Comparison of ENCODE assay signal across 8 cellular contexts in genomic region chr11:723120-723883, GRCh38. TPM values are rescaled to one million over a fixed set of nuclear protein-coding genes. Genes with fewer than 3 reads are reported as not detected.
DNase-seq lines count a peak whose midpoint lies in the region; ATAC-seq, FAIRE-seq and TF ChIP-seq lines count a peak whose summit lies in the region.

No MANE protein-coding gene starts in this region.

- TF ChIP-seq EP300 in gastroesophageal sphincter (IDR thresholded peaks at IDR 0.05), result no peak

- no peak for TF ChIP-seq POLR2A in gastroesophageal sphincter (IDR thresholded peaks at IDR 0.05)

- H3K4me1 ChIP-seq in gastroesophageal sphincter (peaks cover 0 to 64% (median 36%) of the 10 kb centered on the region in 3 donors), small intestine (ENCODE audit: control insufficient read depth in 2 of 2, insufficient read depth in 1 of 2, low read depth in 1 of 2, low read length in 1 of 2) (peaks cover 7 to 15% of the 10 kb centered on the region in 2 donors)

- no peak overlapping the region for H3K27ac Mint-ChIP-seq in activated T-cell treated with anti-CD3 and anti-CD28 coated beads, Interleukin-2, amount 50 U/mL, for 72 hours

- no peaks in the 10 kb centered on the region for H3K36me3 ChIP-seq in gastroesophageal sphincter
- H3K36me3 ChIP-seq in small intestine (ENCODE audit: control insufficient read depth in 2 of 2, insufficient read depth in 2 of 2, low read length in 2 of 2), result peaks cover 2 to 29% of the 10 kb centered on the region in 2 donors

- H3K27me3 Mint-ChIP-seq in activated T-cell treated with anti-CD3 and anti-CD28 coated beads, Interleukin-2, amount 50 U/mL, for 72 hours (ENCODE audit: low read depth), result peaks cover 25% of the 10 kb centered on the region

- peak overlapping the region; percentile 46 to 84 for H3K4me3 Mint-ChIP-seq in activated T-cell treated with anti-CD3 and anti-CD28 coated beads, Interleukin-2, amount 50 U/mL, for 72 hours

- no peak overlapping the region for H3K27ac ChIP-seq in gastroesophageal sphincter
- H3K27ac ChIP-seq in small intestine (ENCODE audit: low read depth in 1 of 2, low read length in 1 of 2), result no peak overlapping the region

- peak; percentile 20 to 61 for ATAC-seq in activated T-cell treated with anti-CD3 and anti-CD28 coated beads, Interleukin-2, amount 50 U/mL, for 72 hours (replicated peaks in 1 of 2)
- ATAC-seq in gastroesophageal sphincter, result no peak
- no peak for ATAC-seq in HG03139 (IDR thresholded peaks at IDR 0.05; ENCODE audit: unreplicated experiment)
- no peak for ATAC-seq in GM19328 (IDR thresholded peaks at IDR 0.05; ENCODE audit: unreplicated experiment)

- WGBS in gastroesophageal sphincter (ENCODE audit: low coverage in 1 of 2), 2 donors, result 24 to 47% methylated on average over 3 of the region's 8 CpGs
- 48 to 51% (median 48%) methylated on average over 8 of the region's 8 CpGs for WGBS in small intestine, 3 donors

- peak in 3 of 4 experiments; percentile 64 to 86 (median 66) for TF ChIP-seq CTCF in gastroesophageal sphincter (IDR thresholded peaks at IDR 0.05)

- H3K4me1 Mint-ChIP-seq in activated T-cell treated with anti-CD3 and anti-CD28 coated beads, Interleukin-2, amount 50 U/mL, for 72 hours (ENCODE audit: low read depth), result peaks cover 20% of the 10 kb centered on the region

- H3K9me3 Mint-ChIP-seq in activated T-cell treated with anti-CD3 and anti-CD28 coated beads, Interleukin-2, amount 50 U/mL, for 72 hours, result no peaks in the 10 kb centered on the region

- H3K27me3 ChIP-seq in gastroesophageal sphincter (peaks cover 97% of the 10 kb centered on the region), small intestine (ENCODE audit: control insufficient read depth in 2 of 2, insufficient read depth in 2 of 2, low read length in 2 of 2) (no peaks in the 10 kb centered on the region)

- peak; percentile 56 for DNase-seq in NCI-H2227 treated with DMSO at 0.1 percent for 48 hours (lab: John Stamatoyannopoulos, UW)
- DNase-seq in activated T-cell treated with anti-CD3 and anti-CD28 coated beads, Interleukin-2, amount 50 U/mL, for 72 hours, result peak; percentile 53
- peak; percentile 70 for DNase-seq in small intestine

- peaks cover 0 to 2% of the 10 kb centered on the region in 2 donors for H3K36me3 Mint-ChIP-seq in activated T-cell treated with anti-CD3 and anti-CD28 coated beads, Interleukin-2, amount 50 U/mL, for 72 hours (ENCODE audit: insufficient read depth in 2 of 2)

- FAIRE-seq in A204.1 (lab: Jason Lieb, UNC) (peak; percentile 94), G401.6 (lab: Jason Lieb, UNC) (peak; percentile 93), small intestine (lab: Jason Lieb, UNC) (no peak)

- H3K9me3 ChIP-seq in gastroesophageal sphincter, result no peaks in the 10 kb centered on the region
- no peaks in the 10 kb centered on the region for H3K9me3 ChIP-seq in small intestine (ENCODE audit: control insufficient read depth, low read depth)

- no peak overlapping the region for H3K4me3 ChIP-seq in gastroesophageal sphincter
- H3K4me3 ChIP-seq in small intestine (ENCODE audit: low read depth in 1 of 2, low read length in 2 of 2), result no peak overlapping the region

RNA-seq across cellular contexts. Expression of gene EPS8L2, which starts 17.3 kb away (rescaled TPM):
- 10 to 100 TPM; 11.4 to 15.7 TPM for total RNA-seq in activated T-cell treated with anti-CD3 and anti-CD28 coated beads, Interleukin-2, amount 50 U/mL, for 72 hours
- total RNA-seq in gastroesophageal sphincter, result 10 to 100 TPM in 3 of 4 donors, 1 to 10 TPM in 1; 9.7 to 33.9 (median 24.0) TPM
- 1,000 to 10,000 TPM in 2 of 3 donors, 10 to 100 TPM in 1; 90.2 to 1,255 (median 1,014) TPM for polyA plus RNA-seq in small intestine

RNA-seq across cellular contexts. Expression of gene TALDO1, which starts 24.0 kb away (rescaled TPM):
- 100 to 1,000 TPM; 152 to 155 TPM for total RNA-seq in activated T-cell treated with anti-CD3 and anti-CD28 coated beads, Interleukin-2, amount 50 U/mL, for 72 hours
- total RNA-seq in gastroesophageal sphincter, result 100 to 1,000 TPM; 161 to 201 (median 185) TPM
- 100 to 1,000 TPM; 163 to 188 (median 184) TPM for polyA plus RNA-seq in small intestine

RNA-seq across cellular contexts. Expression of gene TMEM80, which starts 27.7 kb away (rescaled TPM):
- 10 to 100 TPM; 17.0 to 17.8 TPM for total RNA-seq in activated T-cell treated with anti-CD3 and anti-CD28 coated beads, Interleukin-2, amount 50 U/mL, for 72 hours
- total RNA-seq in gastroesophageal sphincter, result 10 to 100 TPM; 35.6 to 65.8 (median 48.6) TPM
- 10 to 100 TPM; 11.9 to 22.4 (median 20.1) TPM for polyA plus RNA-seq in small intestine

RNA-seq across cellular contexts. Expression of gene DEAF1, which starts 28.3 kb away (rescaled TPM):
- 10 to 100 TPM; 40.5 to 66.1 TPM for total RNA-seq in activated T-cell treated with anti-CD3 and anti-CD28 coated beads, Interleukin-2, amount 50 U/mL, for 72 hours
- 10 to 100 TPM; 19.9 to 45.0 (median 35.0) TPM for total RNA-seq in gastroesophageal sphincter
- 10 to 100 TPM; 18.2 to 39.6 (median 35.4) TPM for polyA plus RNA-seq in small intestine

RNA-seq across cellular contexts. Expression of gene GATD1, which starts 54.0 kb away (rescaled TPM):
- total RNA-seq in activated T-cell treated with anti-CD3 and anti-CD28 coated beads, Interleukin-2, amount 50 U/mL, for 72 hours, result 10 to 100 TPM; 31.9 to 34.4 TPM
- 10 to 100 TPM; 28.9 to 33.8 (median 31.2) TPM for total RNA-seq in gastroesophageal sphincter
- polyA plus RNA-seq in small intestine, result 10 to 100 TPM; 12.2 to 46.0 (median 13.6) TPM

Comparison
In these comparisons a context has a peak if more than half of its experiments do, and no peak if none do; other contexts are left out.
1. ATAC-seq: peak in activated T-cell treated with anti-CD3 and anti-CD28 coated beads, Interleukin-2, amount 50 U/mL, for 72 hours (2 of 2); none in gastroesophageal sphincter (single experiment), HG03139 (single experiment) and GM19328 (single experiment).
2. Peak in every context shown above with its lines, with median percentiles within 50 percentile points of each other: DNase-seq.